10 cellular contexts compared by ENCODE assay signal in genomic region chr7:17305387-17306171, GRCh38. TPM values are rescaled to one million over a fixed set of nuclear protein-coding genes. Genes with fewer than 3 reads are reported as not detected.
DNase-seq lines count a peak whose midpoint lies in the region; ATAC-seq lines count a peak whose summit lies in the region.
"Had no signal": no experiment of that assay in that cellular context is flagged by ENCODE, and none has a peak within 500 bp of the region (broad histone marks: within the 10 kb centered on the region; RNA-seq: fewer than 3 reads in every experiment).

No MANE protein-coding gene starts in this region.

- peak; percentile 53 for ATAC-seq in activated CD4-positive, alpha-beta T cell treated with anti-CD3 and anti-CD28 coated beads for 36 hours
- ATAC-seq in T-helper 17 cell (peak; percentile 30), esophagus mucosa (peak; percentile 10), HG02840 (IDR thresholded peaks at IDR 0.05; ENCODE audit: low FRiP score, unreplicated experiment) (no peak), HG02981 (IDR thresholded peaks at IDR 0.05; ENCODE audit: unreplicated experiment) (no peak)
- ATAC-seq in stimulated activated memory B cell treated with anti-CD40 and anti-IgM and Interleukin-4, amounts not matched to agents 10 μg/mL and 1 μg/mL and 100 μg/mL, for 72 hours: no peak

- no peaks in the 10 kb centered on the region for H3K9me3 ChIP-seq in T-helper 17 cell (ENCODE audit: control insufficient read depth, low read length, poor library complexity, severe bottlenecking)

- peaks cover 6% of the 10 kb centered on the region for H3K36me3 Mint-ChIP-seq in activated CD4-positive, alpha-beta T cell treated with anti-CD3 and anti-CD28 coated beads for 36 hours (ENCODE audit: low read depth)
- H3K36me3 Mint-ChIP-seq in T-helper 17 cell (ENCODE audit: low read depth): no peaks in the 10 kb centered on the region
- H3K36me3 Mint-ChIP-seq in stimulated activated memory B cell treated with anti-CD40 and anti-IgM and Interleukin-4, amounts not matched to agents 10 μg/mL and 1 μg/mL and 100 μg/mL, for 72 hours: peaks cover 7% of the 10 kb centered on the region

- CTCF ChIA-PET in activated CD4-positive, alpha-beta T cell treated with anti-CD3 and anti-CD28 coated beads for 36 hours (lab: Charles Lee): interaction anchor here (0.8 to 2.2 kb wide), 6 partner anchors 70 to 323 kb away, joined by 3 to 9 read pairs (median 4); no protein-coding TSS in a partner anchor

- intact Hi-C loops in activated CD4-positive, alpha-beta T cell treated with anti-CD3 and anti-CD28 coated beads for 36 hours (cut with DNase I, micrococcal nuclease): loop anchor here (1.0 to 5.0 kb wide), 6 partner anchors 44 to 371 kb away; no protein-coding TSS in a partner anchor

- H3K27ac Mint-ChIP-seq in activated CD4-positive, alpha-beta T cell treated with anti-CD3 and anti-CD28 coated beads for 36 hours: peak overlapping the region; percentile 86
- no peak overlapping the region for H3K27ac Mint-ChIP-seq in T-helper 17 cell
- H3K27ac Mint-ChIP-seq in stimulated activated memory B cell treated with anti-CD40 and anti-IgM and Interleukin-4, amounts not matched to agents 10 μg/mL and 1 μg/mL and 100 μg/mL, for 72 hours: peak overlapping the region; percentile 54

- H3K27me3 Mint-ChIP-seq in activated CD4-positive, alpha-beta T cell treated with anti-CD3 and anti-CD28 coated beads for 36 hours: no peaks in the 10 kb centered on the region
- no peaks in the 10 kb centered on the region for H3K27me3 Mint-ChIP-seq in T-helper 17 cell
- H3K27me3 Mint-ChIP-seq in stimulated activated memory B cell treated with anti-CD40 and anti-IgM and Interleukin-4, amounts not matched to agents 10 μg/mL and 1 μg/mL and 100 μg/mL, for 72 hours: no peaks in the 10 kb centered on the region

- POLR2A ChIA-PET in activated CD4-positive, alpha-beta T cell treated with anti-CD3 and anti-CD28 coated beads for 36 hours (lab: Charles Lee): interaction anchor here (0.7 to 1.2 kb wide), 2 partner anchors 12 to 637 kb away, joined by 3 read pairs; no protein-coding TSS in a partner anchor

- no peaks in the 10 kb centered on the region for H3K9me3 Mint-ChIP-seq in activated CD4-positive, alpha-beta T cell treated with anti-CD3 and anti-CD28 coated beads for 36 hours (ENCODE audit: low read depth)
- no peaks in the 10 kb centered on the region for H3K9me3 Mint-ChIP-seq in stimulated activated memory B cell treated with anti-CD40 and anti-IgM and Interleukin-4, amounts not matched to agents 10 μg/mL and 1 μg/mL and 100 μg/mL, for 72 hours

- peak; percentile 7 for DNase-seq in activated CD4-positive, alpha-beta T cell treated with anti-CD3 and anti-CD28 coated beads for 36 hours
- no peak for DNase-seq in activated CD4-positive, alpha-beta T cell treated with anti-CD3 and anti-CD28 coated beads for 4 hours
- DNase-seq in T-helper 17 cell (no peak), amniotic stem cell (lab: John Stamatoyannopoulos, UW) (no peak)
- DNase-seq: amygdala had no signal

- peak overlapping the region; percentile 58 for H3K4me3 Mint-ChIP-seq in activated CD4-positive, alpha-beta T cell treated with anti-CD3 and anti-CD28 coated beads for 36 hours
- peak overlapping the region; percentile 89 for H3K4me3 Mint-ChIP-seq in T-helper 17 cell
- H3K4me3 Mint-ChIP-seq in stimulated activated memory B cell treated with anti-CD40 and anti-IgM and Interleukin-4, amounts not matched to agents 10 μg/mL and 1 μg/mL and 100 μg/mL, for 72 hours: peak overlapping the region; percentile 27

- peaks cover 31% of the 10 kb centered on the region for H3K4me1 Mint-ChIP-seq in activated CD4-positive, alpha-beta T cell treated with anti-CD3 and anti-CD28 coated beads for 36 hours
- H3K4me1 Mint-ChIP-seq in T-helper 17 cell: peaks cover 23% of the 10 kb centered on the region
- peaks cover 16% of the 10 kb centered on the region for H3K4me1 Mint-ChIP-seq in stimulated activated memory B cell treated with anti-CD40 and anti-IgM and Interleukin-4, amounts not matched to agents 10 μg/mL and 1 μg/mL and 100 μg/mL, for 72 hours

RNA-seq across cellular contexts. Expression of gene AHR, which starts 7.1 kb away (rescaled TPM):
- 10 to 100 TPM; 36.7 to 42.3 TPM for total RNA-seq in activated CD4-positive, alpha-beta T cell treated with anti-CD3 and anti-CD28 coated beads for 36 hours
- total RNA-seq in T-helper 17 cell (100 to 1,000 TPM; 139 to 208 TPM), esophagus mucosa (34.3 TPM)
- total RNA-seq: OCI-LY7 had no signal

Comparison
In these comparisons a context has a peak if more than half of its experiments do, and no peak if none do; other contexts are left out.
1. ATAC-seq: peak in activated CD4-positive, alpha-beta T cell treated with anti-CD3 and anti-CD28 coated beads for 36 hours (single experiment), T-helper 17 cell (single experiment) and esophagus mucosa (single experiment); none in stimulated activated memory B cell treated with anti-CD40 and anti-IgM and Interleukin-4, amounts not matched to agents 10 μg/mL and 1 μg/mL and 100 μg/mL, for 72 hours (single experiment), HG02840 (single experiment) and HG02981 (single experiment).
2. H3K4me3 Mint-ChIP-seq: peak in every context shown above with its lines; median percentile 89 in T-helper 17 cell; 58 in activated CD4-positive, alpha-beta T cell treated with anti-CD3 and anti-CD28 coated beads for 36 hours; 27 in stimulated activated memory B cell treated with anti-CD40 and anti-IgM and Interleukin-4, amounts not matched to agents 10 μg/mL and 1 μg/mL and 100 μg/mL, for 72 hours.